Comparison of ENCODE assay signal across 1 cellular context in genomic region chr7:141739250-141739649, GRCh38.
TF ChIP-seq lines count a peak whose summit lies in the region.

No MANE protein-coding gene starts in this region.

TF ChIP-seq in liver, 16 proteins besides CTCF, POLR2A, EP300 and RAD21 (continued from another document):
- TF ChIP-seq ZBTB33 (IDR thresholded peaks at IDR 0.05) (no peak), SP1 (IDR thresholded peaks at IDR 0.05) (no peak), JUND (IDR thresholded peaks at IDR 0.05) (no peak), HNF4A (conservative IDR thresholded peaks at IDR 0.05) (no peak), FOXA2 (IDR thresholded peaks at IDR 0.05) (no peak), MAX (IDR thresholded peaks at IDR 0.05) (no peak), EGR1 (IDR thresholded peaks at IDR 0.05; ENCODE audit: low read depth in 2 of 2) (no peak), REST (IDR thresholded peaks at IDR 0.05) (no peak), ATF3 (IDR thresholded peaks at IDR 0.05) (no peak), NR2F2 (IDR thresholded peaks at IDR 0.05) (no peak), TAF1 (conservative IDR thresholded peaks at IDR 0.05) (no peak)
